ENCODE assay signal across 14 cellular contexts in the genomic region with DNA sequence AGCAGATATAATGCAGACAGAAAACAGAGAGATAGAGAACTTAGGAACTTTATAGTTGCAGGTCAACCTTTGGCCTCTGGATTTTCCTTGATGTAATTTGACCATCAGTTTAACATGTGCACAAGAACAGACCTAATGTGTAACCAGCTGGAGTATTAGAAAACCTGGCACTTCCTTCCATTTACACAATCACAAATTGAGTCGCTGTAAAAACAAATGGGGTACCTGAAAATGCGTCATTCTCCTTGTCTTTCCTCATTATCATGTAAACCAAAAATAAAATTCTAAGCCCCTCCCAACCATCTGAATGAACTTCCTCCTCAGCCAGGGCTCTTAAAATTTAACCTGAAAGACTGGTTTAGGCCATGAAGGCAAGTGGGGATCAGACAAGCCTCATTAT.
A peak's percentile ranks its signal among the peaks of the same experiment; 100 is the strongest.
DNase-seq lines count a peak whose midpoint lies in the region; ATAC-seq, FAIRE-seq and TF ChIP-seq lines count a peak whose summit lies in the region.
"Had no signal": no experiment of that assay in that cellular context is flagged by ENCODE, and none has a peak within 500 bp of the region (broad histone marks: within the 10 kb centered on the region; RNA-seq: fewer than 3 reads in every experiment).

No MANE protein-coding gene starts in this region.

- H3K27me3 ChIP-seq in pancreas, result no peaks in the 10 kb centered on the region

- no peaks in the 10 kb centered on the region for H3K36me3 ChIP-seq in pancreas

- CTCF ChIA-PET in activated CD4-positive, alpha-beta T cell treated with anti-CD3 and anti-CD28 coated beads, Interleukin-2, amount 10 ng/mL, durations not matched to agents 7 days and 5 days (lab: Charles Lee), result no interaction called here

- DNase-seq in GM12891 (ENCODE audit: insufficient read length, low spot score), result no peak
- peak; percentile 36 to 41 for DNase-seq in SHP77 (lab: John Stamatoyannopoulos, UW)
- no peak for DNase-seq in pancreas
- DNase-seq in activated CD4-positive, alpha-beta T cell treated with anti-CD3 and anti-CD28 coated beads, Interleukin-2, amount 10 ng/mL, durations not matched to agents 7 days and 5 days, result no peak
- DNase-seq in NCI-H526 treated with DMSO at 0.1 percent for 48 hours (lab: John Stamatoyannopoulos, UW), result no peak
- no peak for DNase-seq in T-helper 2 cell treated with Interferon-gamma antibody and Interleukin-4, amounts not matched to agents 5 μg/mL and 100 μg/mL, for 36 hours (ENCODE audit: low spot score)
- DNase-seq: CD8-positive, alpha-beta T cell; H9; IMR-90; NCI-H146; NCI-H446; NCI-H774 had no signal

- H3K27ac Mint-ChIP-seq in activated CD4-positive, alpha-beta T cell treated with anti-CD3 and anti-CD28 coated beads, Interleukin-2, amount 10 ng/mL, durations not matched to agents 7 days and 5 days, result no peak overlapping the region
- H3K27ac Mint-ChIP-seq in T-helper 2 cell treated with Interferon-gamma antibody and Interleukin-4, amounts not matched to agents 5 μg/mL and 100 μg/mL, for 36 hours, result no peak overlapping the region
- H3K27ac Mint-ChIP-seq: CD8-positive, alpha-beta T cell; H9 had no signal

- no peaks in the 10 kb centered on the region for H3K27me3 Mint-ChIP-seq in activated CD4-positive, alpha-beta T cell treated with anti-CD3 and anti-CD28 coated beads, Interleukin-2, amount 10 ng/mL, durations not matched to agents 7 days and 5 days
- no peaks in the 10 kb centered on the region for H3K27me3 Mint-ChIP-seq in T-helper 2 cell treated with Interferon-gamma antibody and Interleukin-4, amounts not matched to agents 5 μg/mL and 100 μg/mL, for 36 hours (ENCODE audit: low read depth)

- 14 to 21% methylated on average over 2 of the region's 2 CpGs for WGBS in pancreas, 2 donors

- POLR2A ChIA-PET in activated CD4-positive, alpha-beta T cell treated with anti-CD3 and anti-CD28 coated beads, Interleukin-2, amount 10 ng/mL, durations not matched to agents 7 days and 5 days (lab: Charles Lee), result no interaction called here

- no peak overlapping the region for H3K4me3 Mint-ChIP-seq in activated CD4-positive, alpha-beta T cell treated with anti-CD3 and anti-CD28 coated beads, Interleukin-2, amount 10 ng/mL, durations not matched to agents 7 days and 5 days
- H3K4me3 Mint-ChIP-seq in T-helper 2 cell treated with Interferon-gamma antibody and Interleukin-4, amounts not matched to agents 5 μg/mL and 100 μg/mL, for 36 hours, result no peak overlapping the region
- H3K4me3 Mint-ChIP-seq: CD8-positive, alpha-beta T cell; H9 had no signal

- ATAC-seq in esophagus mucosa (peak; percentile 18), pancreas (peak; percentile 79 to 90 (median 82))
- ATAC-seq: CD8-positive, alpha-beta T cell had no signal

- no peaks in the 10 kb centered on the region for H3K4me1 Mint-ChIP-seq in activated CD4-positive, alpha-beta T cell treated with anti-CD3 and anti-CD28 coated beads, Interleukin-2, amount 10 ng/mL, durations not matched to agents 7 days and 5 days
- no peaks in the 10 kb centered on the region for H3K4me1 Mint-ChIP-seq in T-helper 2 cell treated with Interferon-gamma antibody and Interleukin-4, amounts not matched to agents 5 μg/mL and 100 μg/mL, for 36 hours (ENCODE audit: low read depth)

- no peak for TF ChIP-seq POLR2A in GM12891 (IDR thresholded peaks at IDR 0.05; ENCODE audit: low read depth, low read length)

- H3K36me3 Mint-ChIP-seq in activated CD4-positive, alpha-beta T cell treated with anti-CD3 and anti-CD28 coated beads, Interleukin-2, amount 10 ng/mL, durations not matched to agents 7 days and 5 days (ENCODE audit: low read depth), result no peaks in the 10 kb centered on the region
- H3K36me3 Mint-ChIP-seq in T-helper 2 cell treated with Interferon-gamma antibody and Interleukin-4, amounts not matched to agents 5 μg/mL and 100 μg/mL, for 36 hours (ENCODE audit: low read depth), result no peaks in the 10 kb centered on the region
- H3K36me3 Mint-ChIP-seq: CD8-positive, alpha-beta T cell had no signal

- intact Hi-C loops in pancreas (cut with DNase I), result no loop called here

- FAIRE-seq in GM12891 (lab: Jason Lieb, UNC), result peak; percentile 48
- peak; percentile 80 for FAIRE-seq in pancreas (lab: Jason Lieb, UNC)
- FAIRE-seq: RCC 7860 had no signal

- peak overlapping the region in 2 of 4 donors; percentile 32 to 70 for H3K27ac ChIP-seq in pancreas

- peaks cover 12 to 35% (median 23%) of the 10 kb centered on the region in 3 donors for H3K4me1 ChIP-seq in pancreas

- no peak for TF ChIP-seq CTCF in pancreas (IDR thresholded peaks at IDR 0.05)

- no peaks in the 10 kb centered on the region for H3K9me3 ChIP-seq in pancreas

- H3K4me3 ChIP-seq in pancreas, result no peak overlapping the region

- H3K9me3 Mint-ChIP-seq in activated CD4-positive, alpha-beta T cell treated with anti-CD3 and anti-CD28 coated beads, Interleukin-2, amount 10 ng/mL, durations not matched to agents 7 days and 5 days, result no peaks in the 10 kb centered on the region
- H3K9me3 Mint-ChIP-seq in T-helper 2 cell treated with Interferon-gamma antibody and Interleukin-4, amounts not matched to agents 5 μg/mL and 100 μg/mL, for 36 hours, result no peaks in the 10 kb centered on the region

TF ChIP-seq in GM12891, 5 proteins besides CTCF, POLR2A, EP300 and RAD21:
- TF ChIP-seq TAF1 (IDR thresholded peaks at IDR 0.05; ENCODE audit: low read depth, low read length), result no peak
- no peak for TF ChIP-seq SPI1 (IDR thresholded peaks at IDR 0.05; ENCODE audit: low read depth, low read length)
- TF ChIP-seq PAX5 (IDR thresholded peaks at IDR 0.05; ENCODE audit: insufficient read depth, low read length, severe bottlenecking), result no peak
- no peak for TF ChIP-seq POU2F2 (IDR thresholded peaks at IDR 0.05; ENCODE audit: low read depth, low read length)
- no peak for TF ChIP-seq POLR2AphosphoS5 (IDR thresholded peaks at IDR 0.05; ENCODE audit: low read depth, low read length)

Comparison
In these comparisons a context has a peak if more than half of its experiments do, and no peak if none do; other contexts are left out.
1. DNase-seq: peak in SHP77 (2 of 2); none in GM12891 (single experiment), pancreas (0 of 6), activated CD4-positive, alpha-beta T cell treated with anti-CD3 and anti-CD28 coated beads, Interleukin-2, amount 10 ng/mL, durations not matched to agents 7 days and 5 days (single experiment), NCI-H526 treated with DMSO at 0.1 percent for 48 hours (single experiment) and T-helper 2 cell treated with Interferon-gamma antibody and Interleukin-4, amounts not matched to agents 5 μg/mL and 100 μg/mL, for 36 hours (single experiment).